18 cellular contexts compared by ENCODE assay signal in genomic region chr5:36417221-36417620, GRCh38.
DNase-seq lines count a peak whose midpoint lies in the region; ATAC-seq and TF ChIP-seq lines count a peak whose summit lies in the region.
"Had no signal": no experiment of that assay in that cellular context is flagged by ENCODE, and none has a peak within 500 bp of the region (broad histone marks: within the 10 kb centered on the region; RNA-seq: fewer than 3 reads in every experiment).

No MANE protein-coding gene starts in this region.

- H3K4me1 Mint-ChIP-seq in MCF 10A (ENCODE audit: insufficient read depth, unreplicated experiment) (peaks cover 17% of the 10 kb centered on the region), Calu3 (ENCODE audit: low read depth, unreplicated experiment) (peaks cover 8% of the 10 kb centered on the region)
- H3K4me1 Mint-ChIP-seq: nephron progenitor cell had no signal

- TF ChIP-seq POLR2A in breast epithelium (IDR thresholded peaks at IDR 0.05) (no peak), esophagus squamous epithelium (IDR thresholded peaks at IDR 0.05) (no peak)

- no TSS peak for BruUV-seq in MCF 10A (replicated peaks; lab: Mats Ljungman, UMichigan)
- BruUV-seq in Calu3 (replicated peaks; lab: Mats Ljungman, UMichigan) = no TSS peak

- no peak for TF ChIP-seq CTCF in MCF 10A (IDR thresholded peaks at IDR 0.05; ENCODE audit: unreplicated experiment)
- no peak for TF ChIP-seq CTCF in breast epithelium (IDR thresholded peaks at IDR 0.05)
- no peak for TF ChIP-seq CTCF in esophagus squamous epithelium (IDR thresholded peaks at IDR 0.05)
- TF ChIP-seq CTCF in Calu3 (IDR thresholded peaks at IDR 0.05; ENCODE audit: unreplicated experiment) = no peak

- H3K4me1 ChIP-seq in breast epithelium (no peaks in the 10 kb centered on the region), esophagus squamous epithelium (peaks cover 3 to 45% (median 21%) of the 10 kb centered on the region in 3 donors)

- H3K9me3 ChIP-seq in breast epithelium (no peaks in the 10 kb centered on the region), esophagus squamous epithelium (no peaks in the 10 kb centered on the region)
- H3K9me3 ChIP-seq: MG63, vagina had no signal

- H3K36me3 Mint-ChIP-seq in MCF 10A (ENCODE audit: insufficient read depth, unreplicated experiment) (no peaks in the 10 kb centered on the region), Calu3 (ENCODE audit: insufficient read depth, unreplicated experiment) (no peaks in the 10 kb centered on the region)
- no peaks in the 10 kb centered on the region for H3K36me3 Mint-ChIP-seq in activated naive CD4-positive, alpha-beta T cell treated with anti-CD3 and anti-CD28 coated beads, Interleukin-2, amount 50 U/mL, for 72 hours

- WGBS in esophagus squamous epithelium, 2 donors = 43 to 45% methylated on average over 3 of the region's 3 CpGs

- no peaks in the 10 kb centered on the region for H3K27me3 Mint-ChIP-seq in MCF 10A (ENCODE audit: insufficient read depth, unreplicated experiment)
- peaks cover 16% of the 10 kb centered on the region for H3K27me3 Mint-ChIP-seq in Calu3 (ENCODE audit: unreplicated experiment)
- H3K27me3 Mint-ChIP-seq: activated CD4-positive, alpha-beta T cell treated with anti-CD3 and anti-CD28 coated beads, Interleukin-2, amount 10 ng/mL, durations not matched to agents 7 days and 5 days had no signal

- H3K4me3 Mint-ChIP-seq in MCF 10A (ENCODE audit: unreplicated experiment) = no peak overlapping the region
- H3K4me3 Mint-ChIP-seq in Calu3 (ENCODE audit: low read depth, unreplicated experiment) = no peak overlapping the region
- H3K4me3 Mint-ChIP-seq: activated CD4-positive, alpha-beta T cell treated with anti-CD3 and anti-CD28 coated beads, Interleukin-2, amount 10 ng/mL, durations not matched to agents 7 days and 5 days; nephron progenitor cell had no signal

- H3K36me3 ChIP-seq in breast epithelium = no peaks in the 10 kb centered on the region
- no peaks in the 10 kb centered on the region for H3K36me3 ChIP-seq in esophagus squamous epithelium
- H3K36me3 ChIP-seq: MG63, vagina had no signal

- DNase-seq in MCF 10A (ENCODE audit: unreplicated experiment) = peak; percentile 50
- DNase-seq in breast epithelium (ENCODE audit: low spot score in 2 of 2) = no peak
- DNase-seq in RPMI7951 (ENCODE audit: low read depth) = peak; percentile 26
- DNase-seq in esophagus squamous epithelium (lab: John Stamatoyannopoulos, UW) = no peak
- peak; percentile 31 for DNase-seq in renal cortical epithelial cell (ENCODE audit: low read depth)
- DNase-seq in Calu3 = no peak
- DNase-seq in activated naive CD4-positive, alpha-beta T cell treated with anti-CD3 and anti-CD28 coated beads, Interleukin-2, amount 50 U/mL, for 72 hours (ENCODE audit: low spot score in 2 of 2) = no peak
- DNase-seq in stimulated activated CD4-positive, alpha-beta T cell treated with anti-CD3 and anti-CD28 coated beads, Interleukin-2, amount 100 ng/mL, for 48 hours = no peak
- DNase-seq: activated CD4-positive, alpha-beta T cell treated with anti-CD3 and anti-CD28 coated beads, Interleukin-2, amount 10 ng/mL, durations not matched to agents 7 days and 5 days; activated naive CD4-positive, alpha-beta T cell treated with Interleukin-2 at 50 U/mL for 16 hours; anterior cingulate cortex; GDM1; kidney; MG63; nephron progenitor cell had no signal

- H3K27me3 ChIP-seq in breast epithelium = no peaks in the 10 kb centered on the region
- no peaks in the 10 kb centered on the region for H3K27me3 ChIP-seq in esophagus squamous epithelium
- H3K27me3 ChIP-seq: MG63, vagina had no signal

- POLR2A ChIA-PET in MCF 10A (lab: Yijun Ruan, JAX) = interaction anchor here (0.7 to 6.0 kb wide), 15 partner anchors 25 to 463 kb away, joined by 3 to 81 read pairs (median 14); partner anchors contain the start of gene SLC1A3

- ATAC-seq in activated naive CD4-positive, alpha-beta T cell treated with anti-CD3 and anti-CD28 coated beads, Interleukin-2, amount 50 U/mL, for 72 hours = no peak

- intact Hi-C loops in MCF 10A (cut with micrococcal nuclease) (no loop called here), breast epithelium (cut with DNase I; ENCODE audit: low total_unique reads) (no loop called here), esophagus squamous epithelium (cut with DNase I) (loop anchor here (5.0 kb wide), 2 partner anchors 40 to 275 kb away; no protein-coding TSS in a partner anchor), Calu3 (cut with micrococcal nuclease; ENCODE audit: unreplicated experiment) (loop anchor here (5.0 kb wide), 1 partner anchor 40 kb away; no protein-coding TSS in a partner anchor)

- H3K27ac Mint-ChIP-seq in MCF 10A (ENCODE audit: low read depth, unreplicated experiment) (peak overlapping the region; percentile 21), Calu3 (ENCODE audit: unreplicated experiment) (no peak overlapping the region)
- H3K27ac Mint-ChIP-seq in activated naive CD4-positive, alpha-beta T cell treated with anti-CD3 and anti-CD28 coated beads, Interleukin-2, amount 50 U/mL, for 72 hours = no peak overlapping the region
- H3K27ac Mint-ChIP-seq: activated CD4-positive, alpha-beta T cell treated with anti-CD3 and anti-CD28 coated beads, Interleukin-2, amount 10 ng/mL, durations not matched to agents 7 days and 5 days; nephron progenitor cell; progenitor cell of endocrine pancreas had no signal

- H3K27ac ChIP-seq in breast epithelium (no peak overlapping the region), esophagus squamous epithelium (peak overlapping the region; percentile 65 to 73 (median 70))
- H3K27ac ChIP-seq: vagina had no signal

- CTCF ChIA-PET in MCF 10A (lab: Yijun Ruan, JAX) = interaction anchor here (0.6 to 15.8 kb wide), 17 partner anchors 8 to 1427 kb away, joined by 3 to 277 read pairs (median 5); no protein-coding TSS in a partner anchor
- CTCF ChIA-PET in Calu3 (lab: Charles Lee) = interaction anchor here (1.0 to 1.6 kb wide), 4 partner anchors 27 to 276 kb away, joined by 3 to 6 read pairs (median 4); no protein-coding TSS in a partner anchor

- no peak overlapping the region for H3K4me3 ChIP-seq in breast epithelium
- H3K4me3 ChIP-seq in esophagus squamous epithelium = no peak overlapping the region
- H3K4me3 ChIP-seq: MG63, vagina had no signal

- H3K9me3 Mint-ChIP-seq in MCF 10A (ENCODE audit: unreplicated experiment) (no peaks in the 10 kb centered on the region), Calu3 (ENCODE audit: low read depth, unreplicated experiment) (no peaks in the 10 kb centered on the region)
- H3K9me3 Mint-ChIP-seq in activated naive CD4-positive, alpha-beta T cell treated with anti-CD3 and anti-CD28 coated beads, Interleukin-2, amount 50 U/mL, for 72 hours = no peaks in the 10 kb centered on the region
- H3K9me3 Mint-ChIP-seq: activated CD4-positive, alpha-beta T cell treated with anti-CD3 and anti-CD28 coated beads, Interleukin-2, amount 10 ng/mL, durations not matched to agents 7 days and 5 days; H9; nephron progenitor cell had no signal

Comparison
In these comparisons a context has a peak if more than half of its experiments do, and no peak if none do; other contexts are left out.
1. DNase-seq: peak in MCF 10A (single experiment), RPMI7951 (single experiment) and renal cortical epithelial cell (single experiment); none in breast epithelium (0 of 2), esophagus squamous epithelium (single experiment), Calu3 (single experiment), activated naive CD4-positive, alpha-beta T cell treated with anti-CD3 and anti-CD28 coated beads, Interleukin-2, amount 50 U/mL, for 72 hours (0 of 2) and stimulated activated CD4-positive, alpha-beta T cell treated with anti-CD3 and anti-CD28 coated beads, Interleukin-2, amount 100 ng/mL, for 48 hours (0 of 2).
2. H3K27ac ChIP-seq: peak in esophagus squamous epithelium (4 of 4); none in breast epithelium (0 of 2).
3. intact Hi-C loops: an anchor here in esophagus squamous epithelium (5.0 kb wide) and Calu3 (5.0 kb wide); none called in MCF 10A and breast epithelium.